ENCODE assay signal across 23 cellular contexts in genomic region chr1:3516481-3516869, GRCh38.
"Had no signal": no experiment of that assay in that cellular context is flagged by ENCODE, and none has a peak within 500 bp of the region (broad histone marks: within the 10 kb centered on the region; RNA-seq: fewer than 3 reads in every experiment).

No MANE protein-coding gene starts in this region.

- H3K4me3 ChIP-seq: heart right ventricle, neural progenitor cell, right lobe of liver, thyroid gland, upper lobe of left lung, vagina had no signal

- FAIRE-seq: astrocyte, small intestine had no signal

- H3K4me2 ChIP-seq: neural progenitor cell had no signal

- H3K4me1 ChIP-seq: foreskin keratinocyte, heart right ventricle, neural progenitor cell, right lobe of liver, thyroid gland, upper lobe of left lung, vagina had no signal

- H2AFZ ChIP-seq: neural progenitor cell had no signal

- H3K27me3 ChIP-seq: brain microvascular endothelial cell, foreskin keratinocyte, heart right ventricle, neural progenitor cell, right lobe of liver, thyroid gland, upper lobe of left lung, vagina had no signal

- H3K9me3 ChIP-seq: heart right ventricle, right lobe of liver, thyroid gland, upper lobe of left lung, vagina had no signal

- H3K9ac ChIP-seq: neural progenitor cell had no signal

- DNase-seq: activated CD4-positive, alpha-beta T cell treated with anti-CD3 and anti-CD28 coated beads for 48 hours; activated CD4-positive, alpha-beta T cell treated with anti-CD3 and anti-CD28 coated beads, Interleukin-2, amount 50 U/mL, for 48 hours; activated CD8-positive, alpha-beta memory T cell treated with anti-CD3 and anti-CD28 coated beads, Interleukin-2, amount 50 U/mL, for 4 hours; activated effector memory CD4-positive, alpha-beta T cell treated with anti-CD3 and anti-CD28 coated beads, Interleukin-2, amount 50 U/mL, for 16 hours; activated naive CD4-positive, alpha-beta T cell treated with anti-CD3 and anti-CD28 coated beads, Interleukin-2, amount 10 ng/mL, durations not matched to agents 7 days and 5 days; activated naive CD8-positive, alpha-beta T cell treated with anti-CD3 and anti-CD28 coated beads, Interleukin-2, amount 10 ng/mL, durations not matched to agents 7 days and 5 days; activated T-cell treated with anti-CD3 and anti-CD28 coated beads, Interleukin-2, amount 50 U/mL, for 1 hour; caudate nucleus; cortex of kidney; effector memory CD8-positive, alpha-beta T cell; foreskin keratinocyte; heart right ventricle; naive thymus-derived CD8-positive, alpha-beta T cell; right lobe of liver; small intestine; stimulated activated CD4-positive, alpha-beta T cell treated with anti-CD3 and anti-CD28 coated beads, Interleukin-4, amount 100 ng/mL, for 24 hours; thyroid gland; upper lobe of left lung; WERI-Rb-1 had no signal

- H3K36me3 ChIP-seq: brain microvascular endothelial cell, heart right ventricle, neural progenitor cell, right lobe of liver, thyroid gland, WERI-Rb-1 had no signal

- H3K27ac ChIP-seq: brain microvascular endothelial cell, foreskin keratinocyte, heart right ventricle, neural progenitor cell, right lobe of liver, thyroid gland, upper lobe of left lung, vagina, WERI-Rb-1 had no signal
